14 cellular contexts compared by ENCODE assay signal in genomic region chr7:99313204-99313573, GRCh38. TPM values are rescaled to one million over a fixed set of nuclear protein-coding genes. Genes with fewer than 3 reads are reported as not detected.
DNase-seq lines count a peak whose midpoint lies in the region; ATAC-seq, FAIRE-seq and TF ChIP-seq lines count a peak whose summit lies in the region.
"Had no signal": no experiment of that assay in that cellular context is flagged by ENCODE, and none has a peak within 500 bp of the region (broad histone marks: within the 10 kb centered on the region; RNA-seq: fewer than 3 reads in every experiment).

No MANE protein-coding gene starts in this region.

- H3K4me3 ChIP-seq in A549 (no peak overlapping the region), RWPE2 (ENCODE audit: severe bottlenecking) (no peak overlapping the region)
- H3K4me3 ChIP-seq in CD8-positive, alpha-beta memory T cell (ENCODE audit: low read length), result no peak overlapping the region
- H3K4me3 ChIP-seq: BLaER1 treated with 17β-estradiol and CSF1 and Interleukin-3, amounts not matched to agents 10 nM and 100 nM; suprapubic skin had no signal

- 18% methylated on average over 1 of the region's 1 CpG for WGBS in A549 (ENCODE audit: missing lambda C conversion rate)

- peaks cover 1 to 10% (median 10%) of the 10 kb centered on the region in 3 donors for H3K4me1 Mint-ChIP-seq in CD8-positive, alpha-beta memory T cell

- H3K4me3 Mint-ChIP-seq in CD8-positive, alpha-beta memory T cell, result peak overlapping the region in 5 of 7 donors; percentile 16 to 56 (median 35)

- ATAC-seq in A549 (no peak; a peak in 1 of 6 replicates), RWPE2 (ENCODE audit: low read depth) (no peak), HG02981 (IDR thresholded peaks at IDR 0.05; ENCODE audit: unreplicated experiment) (no peak), GM18873 (IDR thresholded peaks at IDR 0.05; ENCODE audit: low FRiP score, unreplicated experiment) (no peak)

- CTCF ChIA-PET in A549 (lab: Yijun Ruan, JAX), result interaction anchor here (0.6 to 10.3 kb wide), 61 partner anchors 8 to 324 kb away, joined by 3 to 197 read pairs (median 5); partner anchors contain the start of genes ARPC1A, MYH16 and SMURF1
- CTCF ChIA-PET in CD8-positive, alpha-beta memory T cell (lab: Charles Lee), result interaction anchor here (0.8 to 2.2 kb wide), 10 partner anchors 10 to 274 kb away, joined by 3 to 7 read pairs (median 3); no protein-coding TSS in a partner anchor

- POLR2A ChIA-PET in A549 (lab: Yijun Ruan, JAX), result no interaction called here
- POLR2A ChIA-PET in CD8-positive, alpha-beta memory T cell (lab: Charles Lee), result no interaction called here

- peaks cover 0 to 4% (median 0%) of the 10 kb centered on the region in 3 donors for H3K36me3 Mint-ChIP-seq in CD8-positive, alpha-beta memory T cell

- H3K9me3 ChIP-seq in A549, result peaks cover 24% of the 10 kb centered on the region
- no peaks in the 10 kb centered on the region for H3K9me3 ChIP-seq in CD8-positive, alpha-beta memory T cell (ENCODE audit: low read length)
- H3K9me3 ChIP-seq in RWPE2 (ENCODE audit: severe bottlenecking), result no peaks in the 10 kb centered on the region
- H3K9me3 ChIP-seq: suprapubic skin had no signal

- DNase-seq in A549 (ENCODE audit: low read depth in 1 of 2, low spot score in 1 of 2) (no peak), RWPE2 (ENCODE audit: low spot score) (no peak), islet precursor cell (peak; percentile 20), NCI-H1105 treated with DMSO at 0.1 percent for 48 hours (lab: John Stamatoyannopoulos, UW) (no peak), midbrain (lab: John Stamatoyannopoulos, UW) (no peak)
- no peak for DNase-seq in CD8-positive, alpha-beta memory T cell

- H3K27me3 ChIP-seq in CD8-positive, alpha-beta memory T cell (ENCODE audit: insufficient read depth, low read length, poor library complexity, severe bottlenecking), result no peaks in the 10 kb centered on the region
- H3K27me3 ChIP-seq in RWPE2 (ENCODE audit: insufficient read depth, poor library complexity, severe bottlenecking), result no peaks in the 10 kb centered on the region
- H3K27me3 ChIP-seq: BLaER1 treated with 17β-estradiol and CSF1 and Interleukin-3, amounts not matched to agents 10 nM and 100 nM; suprapubic skin had no signal

- H3K27ac Mint-ChIP-seq in CD8-positive, alpha-beta memory T cell, result no peak overlapping the region
- H3K27ac Mint-ChIP-seq: activated T-helper 2 cell treated with anti-CD3 and anti-CD28 coated beads, Interferon-gamma antibody, Interleukin-2, Interleukin-4, amounts not matched to agents 10 μg/mL and 5 μg/mL and 100 μg/mL, durations not matched to agents 14 hours and 24 hours and 36 hours had no signal

- TF ChIP-seq EP300 in A549 (IDR thresholded peaks at IDR 0.05), result no peak

- H3K4me1 ChIP-seq in A549 (no peaks in the 10 kb centered on the region), RWPE2 (ENCODE audit: insufficient read depth, poor library complexity, severe bottlenecking) (no peaks in the 10 kb centered on the region)
- no peaks in the 10 kb centered on the region for H3K4me1 ChIP-seq in CD8-positive, alpha-beta memory T cell (ENCODE audit: insufficient read depth, low read length)

- H3K4me2 ChIP-seq in A549, result peak overlapping the region; percentile 59

- no peak for TF ChIP-seq POLR2A in A549 (IDR thresholded peaks at IDR 0.05; ENCODE audit: low read length)

- H3K36me3 ChIP-seq in CD8-positive, alpha-beta memory T cell (ENCODE audit: insufficient read depth, low read length), result no peaks in the 10 kb centered on the region
- no peaks in the 10 kb centered on the region for H3K36me3 ChIP-seq in RWPE2 (ENCODE audit: low read depth)
- H3K36me3 ChIP-seq: suprapubic skin had no signal

- H3K27me3 Mint-ChIP-seq in CD8-positive, alpha-beta memory T cell, result peaks cover 8 to 29% of the 10 kb centered on the region in 2 donors

- no peak; a peak in 1 of 5 replicates for TF ChIP-seq RAD21 in A549 (conservative IDR thresholded peaks at IDR 0.05 in 1 of 2, IDR thresholded peaks at IDR 0.05 in 1 of 2)

- H3K27ac ChIP-seq in A549 (peak overlapping the region in 1 of 2 experiments; percentile 32; a peak in 2 of 6 replicates), RWPE2 (ENCODE audit: poor library complexity, severe bottlenecking) (no peak overlapping the region)
- H3K27ac ChIP-seq in CD8-positive, alpha-beta memory T cell (ENCODE audit: low read depth, low read length), result no peak overlapping the region
- H3K27ac ChIP-seq: suprapubic skin had no signal

- H3K9me3 Mint-ChIP-seq in CD8-positive, alpha-beta memory T cell, result peaks cover 0 to 4% (median 0%) of the 10 kb centered on the region in 5 donors
- H3K9me3 Mint-ChIP-seq: activated T-helper 2 cell treated with anti-CD3 and anti-CD28 coated beads, Interferon-gamma antibody, Interleukin-2, Interleukin-4, amounts not matched to agents 10 μg/mL and 5 μg/mL and 100 μg/mL, durations not matched to agents 14 hours and 24 hours and 36 hours had no signal

- no peak for TF ChIP-seq CTCF in A549 (IDR thresholded peaks at IDR 0.05)
- TF ChIP-seq CTCF in RWPE2 (IDR thresholded peaks at IDR 0.05; ENCODE audit: poor library complexity, severe bottlenecking), result peak; percentile 72

- FAIRE-seq in A549 (lab: Jason Lieb, UNC), result no peak

TF ChIP-seq in A549, 52 proteins besides CTCF, POLR2A, EP300 and RAD21 (continues in another document):
- no peak for TF ChIP-seq ESRRA (IDR thresholded peaks at IDR 0.05; ENCODE audit: borderline replicate concordance, low read length)
- TF ChIP-seq, protein P1, sequence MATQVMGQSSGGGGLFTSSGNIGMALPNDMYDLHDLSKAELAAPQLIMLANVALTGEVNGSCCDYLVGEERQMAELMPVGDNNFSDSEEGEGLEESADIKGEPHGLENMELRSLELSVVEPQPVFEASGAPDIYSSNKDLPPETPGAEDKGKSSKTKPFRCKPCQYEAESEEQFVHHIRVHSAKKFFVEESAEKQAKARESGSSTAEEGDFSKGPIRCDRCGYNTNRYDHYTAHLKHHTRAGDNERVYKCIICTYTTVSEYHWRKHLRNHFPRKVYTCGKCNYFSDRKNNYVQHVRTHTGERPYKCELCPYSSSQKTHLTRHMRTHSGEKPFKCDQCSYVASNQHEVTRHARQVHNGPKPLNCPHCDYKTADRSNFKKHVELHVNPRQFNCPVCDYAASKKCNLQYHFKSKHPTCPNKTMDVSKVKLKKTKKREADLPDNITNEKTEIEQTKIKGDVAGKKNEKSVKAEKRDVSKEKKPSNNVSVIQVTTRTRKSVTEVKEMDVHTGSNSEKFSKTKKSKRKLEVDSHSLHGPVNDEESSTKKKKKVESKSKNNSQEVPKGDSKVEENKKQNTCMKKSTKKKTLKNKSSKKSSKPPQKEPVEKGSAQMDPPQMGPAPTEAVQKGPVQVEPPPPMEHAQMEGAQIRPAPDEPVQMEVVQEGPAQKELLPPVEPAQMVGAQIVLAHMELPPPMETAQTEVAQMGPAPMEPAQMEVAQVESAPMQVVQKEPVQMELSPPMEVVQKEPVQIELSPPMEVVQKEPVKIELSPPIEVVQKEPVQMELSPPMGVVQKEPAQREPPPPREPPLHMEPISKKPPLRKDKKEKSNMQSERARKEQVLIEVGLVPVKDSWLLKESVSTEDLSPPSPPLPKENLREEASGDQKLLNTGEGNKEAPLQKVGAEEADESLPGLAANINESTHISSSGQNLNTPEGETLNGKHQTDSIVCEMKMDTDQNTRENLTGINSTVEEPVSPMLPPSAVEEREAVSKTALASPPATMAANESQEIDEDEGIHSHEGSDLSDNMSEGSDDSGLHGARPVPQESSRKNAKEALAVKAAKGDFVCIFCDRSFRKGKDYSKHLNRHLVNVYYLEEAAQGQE (IDR thresholded peaks at IDR 0.05), result no peak
- TF ChIP-seq HOXA7 (CRISPR knock-in tag; IDR thresholded peaks at IDR 0.05), result no peak
- no peak for TF ChIP-seq HOXB5 (CRISPR knock-in tag; IDR thresholded peaks at IDR 0.05)
- no peak for TF ChIP-seq BHLHE40 (IDR thresholded peaks at IDR 0.05; ENCODE audit: low read depth, low read length)
- no peak for TF ChIP-seq POLR2AphosphoS2 (conservative IDR thresholded peaks at IDR 0.05; ENCODE audit: low read length)
- no peak for TF ChIP-seq MAZ (IDR thresholded peaks at IDR 0.05; ENCODE audit: borderline replicate concordance, low read depth, low read length)
- TF ChIP-seq FOXS1 (CRISPR knock-in tag; IDR thresholded peaks at IDR 0.05), result no peak
- no peak for TF ChIP-seq HEYL (CRISPR knock-in tag; IDR thresholded peaks at IDR 0.05)
- TF ChIP-seq, protein P2, sequence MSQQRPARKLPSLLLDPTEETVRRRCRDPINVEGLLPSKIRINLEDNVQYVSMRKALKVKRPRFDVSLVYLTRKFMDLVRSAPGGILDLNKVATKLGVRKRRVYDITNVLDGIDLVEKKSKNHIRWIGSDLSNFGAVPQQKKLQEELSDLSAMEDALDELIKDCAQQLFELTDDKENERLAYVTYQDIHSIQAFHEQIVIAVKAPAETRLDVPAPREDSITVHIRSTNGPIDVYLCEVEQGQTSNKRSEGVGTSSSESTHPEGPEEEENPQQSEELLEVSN (IDR thresholded peaks at IDR 0.05; ENCODE audit: borderline replicate concordance, low read depth), result no peak
- TF ChIP-seq PBX3 (IDR thresholded peaks at IDR 0.05), result no peak
- TF ChIP-seq CHD2 (IDR thresholded peaks at IDR 0.05; ENCODE audit: low read length, partially characterized antibody), result no peak

RNA-seq across cellular contexts. Expression of gene ARPC1A, which starts 12.5 kb away (rescaled TPM):
- polyA plus RNA-seq in A549 (2011; rRNA removed) (120 TPM in 2 replicates), A549 (2017; fragmentation: RNase III; extraction: RNeasy Plus Mini Kit Qiagen cat#74134 plus additional on column Dnase treatment) (116 to 127 TPM (median 121 TPM) in 3 replicates)
- polyA plus RNA-seq in A549 (2012; cell fraction: cytosol; rRNA removed), result 167 and 169 TPM in 2 replicates
- 69.5 and 75.4 TPM in 2 replicates for polyA plus RNA-seq in A549 (2012; cell fraction: nucleus; rRNA removed)
- 150 and 151 TPM in 2 replicates for polyA minus RNA-seq in A549 (2011; rRNA and poly(A)+ RNA removed)
- total RNA-seq in CD8-positive, alpha-beta memory T cell, result 10 to 100 TPM; 86.5 to 86.6 TPM
- polyA plus RNA-seq in CD8-positive, alpha-beta memory T cell, result 74.7 TPM

RNA-seq across cellular contexts. Expression of gene MYH16, which starts 40.5 kb away (rescaled TPM):
- polyA plus RNA-seq in A549 (2011; rRNA removed), result 0.28 and 0.29 TPM in 2 replicates
- 0.08 and 0.15 TPM in 2 replicates for polyA plus RNA-seq in A549 (2012; cell fraction: cytosol; rRNA removed)
- 0.05 and 0.12 TPM in 2 replicates for polyA plus RNA-seq in A549 (2012; cell fraction: nucleus; rRNA removed)
- polyA plus RNA-seq in A549 (2017; fragmentation: RNase III; extraction: RNeasy Plus Mini Kit Qiagen cat#74134 plus additional on column Dnase treatment), result 0.21 to 0.32 TPM (median 0.31 TPM) in 3 replicates
- 0.10 and 0.12 TPM in 2 replicates for polyA minus RNA-seq in A549 (2011; rRNA and poly(A)+ RNA removed)
- not detected for total RNA-seq in CD8-positive, alpha-beta memory T cell
- polyA plus RNA-seq in CD8-positive, alpha-beta memory T cell, result not detected
- total RNA-seq: activated T-helper 2 cell treated with anti-CD3 and anti-CD28 coated beads, Interferon-gamma antibody, Interleukin-2, Interleukin-4, amounts not matched to agents 10 μg/mL and 5 μg/mL and 100 μg/mL, durations not matched to agents 14 hours and 24 hours and 36 hours; left cardiac atrium; skeletal muscle tissue; suprapubic skin had no signal
- polyA plus RNA-seq: neural cell had no signal
